18 cellular contexts compared by ENCODE assay signal in the genomic region with DNA sequence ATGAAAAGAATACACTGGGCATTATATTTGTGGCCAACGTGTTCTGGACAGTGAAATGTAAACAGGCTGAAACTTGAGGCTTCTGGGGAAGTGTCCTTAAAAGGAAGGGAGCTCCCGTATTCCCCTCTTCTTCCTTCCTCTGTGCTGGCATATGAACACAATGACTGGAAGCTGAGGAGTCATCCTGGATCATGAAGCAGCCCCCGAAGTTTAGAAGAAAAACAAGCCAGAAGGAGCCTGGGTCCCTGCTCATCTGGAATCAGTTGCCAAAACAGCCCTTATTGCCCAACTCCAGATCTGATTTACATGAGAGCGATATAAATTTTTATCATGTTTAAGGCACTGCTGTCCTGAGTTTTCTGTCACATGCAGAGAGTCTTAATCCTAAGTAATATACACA.
"Had no signal": no experiment of that assay in that cellular context is flagged by ENCODE, and none has a peak within 500 bp of the region (broad histone marks: within the 10 kb centered on the region; RNA-seq: fewer than 3 reads in every experiment).

No MANE protein-coding gene starts in this region.

- H3K27me3 Mint-ChIP-seq: activated naive CD4-positive, alpha-beta T cell treated with anti-CD3 and anti-CD28 coated beads, Interleukin-2, amount 50 U/mL, for 24 hours had no signal

- H3K36me3 ChIP-seq: adrenal gland, breast epithelium had no signal

- H3K27ac ChIP-seq: breast epithelium, dorsolateral prefrontal cortex had no signal

- H3K27ac Mint-ChIP-seq: activated naive CD4-positive, alpha-beta T cell treated with anti-CD3 and anti-CD28 coated beads, Interleukin-2, amount 50 U/mL, for 24 hours; nephron progenitor cell had no signal

- H3K4me3 Mint-ChIP-seq: activated naive CD4-positive, alpha-beta T cell treated with anti-CD3 and anti-CD28 coated beads, Interleukin-2, amount 50 U/mL, for 24 hours; nephron progenitor cell had no signal

- H3K4me3 ChIP-seq: adrenal gland, breast epithelium, dorsolateral prefrontal cortex, lung had no signal

- FAIRE-seq: astrocyte, islet of Langerhans had no signal

- DNase-seq: activated CD4-positive, alpha-beta T cell treated with anti-CD3 and anti-CD28 coated beads, Interleukin-2, amount 50 U/mL, for 4 hours; activated gamma-delta T cell; dorsolateral prefrontal cortex; erythroblast; left colon; nephron progenitor cell; nucleus accumbens; stimulated activated CD4-positive, alpha-beta T cell treated with anti-CD3 and anti-CD28 coated beads, Interleukin-12 subunit alpha, Interleukin-12 subunit beta, amount 100 ng/mL, for 4 hours; stimulated activated CD4-positive, alpha-beta T cell treated with anti-CD3 and anti-CD28 coated beads, Interleukin-2, amount 100 ng/mL, for 24 hours; stimulated activated naive CD8-positive, alpha-beta T cell treated with anti-CD3 and anti-CD28 coated beads, Interleukin-15, Interleukin-2, amounts not matched to agents 100 U/mL and 50 U/mL, for 24 hours; SW 1271; trophoblast cell had no signal

- H3K36me3 Mint-ChIP-seq: activated naive CD4-positive, alpha-beta T cell treated with anti-CD3 and anti-CD28 coated beads, Interleukin-2, amount 50 U/mL, for 24 hours had no signal

- ATAC-seq: left colon; stimulated activated naive CD8-positive, alpha-beta T cell treated with anti-CD3 and anti-CD28 coated beads, Interleukin-15, Interleukin-2, amounts not matched to agents 100 U/mL and 50 U/mL, for 24 hours had no signal

- H3K27me3 ChIP-seq: adrenal gland, breast epithelium, dorsolateral prefrontal cortex had no signal

- H3K4me1 ChIP-seq: adrenal gland, breast epithelium had no signal

- H3K9me3 Mint-ChIP-seq: activated naive CD4-positive, alpha-beta T cell treated with anti-CD3 and anti-CD28 coated beads, Interleukin-2, amount 50 U/mL, for 24 hours; nephron progenitor cell had no signal

- H3K9me3 ChIP-seq: adrenal gland, breast epithelium had no signal
